In genomic region chr1:109274533-109275476, GRCh38 we compare ENCODE assay signal across 1 cellular context.
TF ChIP-seq lines count a peak whose summit lies in the region.

No MANE protein-coding gene starts in this region.

TF ChIP-seq in PFSK-1, 5 proteins besides CTCF, POLR2A, EP300 and RAD21 (continued from another document):
- TF ChIP-seq REST (IDR thresholded peaks at IDR 0.05; ENCODE audit: insufficient read depth in 1 of 2, low read depth in 2 of 2, low read length in 2 of 2) (no peak), TAF1 (IDR thresholded peaks at IDR 0.05; ENCODE audit: borderline replicate concordance, insufficient read depth, low read length) (no peak)
